ENCODE assay signal across 1 cellular context in genomic region chr7:43085017-43085416, GRCh38.
TF ChIP-seq lines count a peak whose summit lies in the region.

No MANE protein-coding gene starts in this region.

TF ChIP-seq in H1, 55 proteins besides CTCF, POLR2A, EP300 and RAD21:
- TF ChIP-seq GTF2F1 (IDR thresholded peaks at IDR 0.05; ENCODE audit: borderline replicate concordance, low read depth, low read length) (no peak), SP4 (IDR thresholded peaks at IDR 0.05; ENCODE audit: low read length) (no peak), BCL11A (IDR thresholded peaks at IDR 0.05; ENCODE audit: low read depth in 2 of 2, low read length in 2 of 2) (no peak), CREB1 (IDR thresholded peaks at IDR 0.05) (no peak), POU5F1 (IDR thresholded peaks at IDR 0.05; ENCODE audit: low read depth, low read length) (no peak)
TF ChIP-seq in H1: peak in this region for 0.
